1 cellular context compared by ENCODE assay signal in the genomic region with DNA sequence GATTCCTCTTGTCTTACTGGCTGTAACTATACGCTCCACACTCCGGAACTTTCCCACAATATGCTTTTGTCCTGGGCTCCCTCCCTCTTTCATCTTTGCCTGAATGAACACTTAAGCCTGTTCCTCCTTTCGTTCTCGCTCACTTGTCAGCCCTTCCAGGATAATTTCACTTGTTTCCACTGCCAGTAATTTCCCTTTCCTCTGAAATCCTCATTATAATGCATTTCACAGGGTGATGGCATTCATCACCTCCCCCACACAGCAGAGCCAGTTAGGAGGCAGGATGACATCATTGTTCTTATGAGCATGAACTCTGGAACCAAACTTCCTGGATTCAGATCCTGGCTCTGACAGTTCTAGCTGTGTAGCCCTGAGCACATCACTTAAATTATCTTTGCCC.
TF ChIP-seq lines count a peak whose summit lies in the region.

No MANE protein-coding gene starts in this region.

TF ChIP-seq in HepG2, 621 proteins besides CTCF, POLR2A, EP300 and RAD21:
- TF ChIP-seq MEIS1 (CRISPR knock-in tag; IDR thresholded peaks at IDR 0.05; ENCODE audit: borderline replicate concordance) (no peak), ZMYM3 (CRISPR knock-in tag; IDR thresholded peaks at IDR 0.05) (no peak), ATF7 (IDR thresholded peaks at IDR 0.05) (peak; percentile 67; the same call in 1 of the 2 replicates), ATF7 (CRISPR knock-in tag; IDR thresholded peaks at IDR 0.05) (no peak), ZNF101 (CRISPR knock-in tag; IDR thresholded peaks at IDR 0.05; ENCODE audit: borderline replicate concordance, low read depth) (no peak), MAFK (conservative IDR thresholded peaks at IDR 0.05 in 1 of 2, IDR thresholded peaks at IDR 0.05 in 1 of 2; ENCODE audit: low read length in 2 of 2) (no peak), HCFC1 (IDR thresholded peaks at IDR 0.05; ENCODE audit: low read depth, low read length) (no peak), BRD4 (CRISPR knock-in tag; IDR thresholded peaks at IDR 0.05) (no peak)
